ENCODE assay signal across 10 cellular contexts in genomic region chr7:4189151-4189570, GRCh38.
A peak's percentile ranks its signal among the peaks of the same experiment; 100 is the strongest.
DNase-seq lines count a peak whose midpoint lies in the region; ATAC-seq and TF ChIP-seq lines count a peak whose summit lies in the region.
"Had no signal": no experiment of that assay in that cellular context is flagged by ENCODE, and none has a peak within 500 bp of the region (broad histone marks: within the 10 kb centered on the region; RNA-seq: fewer than 3 reads in every experiment).

No MANE protein-coding gene starts in this region.

- H3K36me3 ChIP-seq in left ventricle myocardium inferior (no peaks in the 10 kb centered on the region), rectal smooth muscle tissue (ENCODE audit: control insufficient read depth, insufficient read depth, low read length) (no peaks in the 10 kb centered on the region)

- DNase-seq in HCEC 1CT (peak; percentile 1), amygdala (lab: John Stamatoyannopoulos, UW) (peak in 49 of 56 donors; percentile 4 to 81 (median 43)), left ventricle myocardium inferior (peak; percentile 82), AML-193 (lab: John Stamatoyannopoulos, UW) (no peak), cortex of kidney (lab: John Stamatoyannopoulos, UW) (no peak)
- no peak for DNase-seq in activated naive CD8-positive, alpha-beta T cell treated with anti-CD3 and anti-CD28 coated beads, Interleukin-2, amount 50 U/mL, for 24 hours
- DNase-seq: activated CD8-positive, alpha-beta memory T cell treated with anti-CD3 and anti-CD28 coated beads for 24 hours; EL had no signal

- H3K4me1 ChIP-seq in left ventricle myocardium inferior: peaks cover 3% of the 10 kb centered on the region
- H3K4me1 ChIP-seq in rectal smooth muscle tissue (ENCODE audit: control insufficient read depth, insufficient read depth, low read length): peaks cover 19% of the 10 kb centered on the region

- no peaks in the 10 kb centered on the region for H3K27me3 ChIP-seq in left ventricle myocardium inferior (ENCODE audit: low read depth)
- no peaks in the 10 kb centered on the region for H3K27me3 ChIP-seq in rectal smooth muscle tissue (ENCODE audit: control insufficient read depth, insufficient read depth, low read length)

- H3K4me1 Mint-ChIP-seq in activated naive CD8-positive, alpha-beta T cell treated with anti-CD3 and anti-CD28 coated beads, Interleukin-2, amount 50 U/mL, for 24 hours: no peaks in the 10 kb centered on the region

- H3K4me3 Mint-ChIP-seq in activated naive CD8-positive, alpha-beta T cell treated with anti-CD3 and anti-CD28 coated beads, Interleukin-2, amount 50 U/mL, for 24 hours: no peak overlapping the region

- H3K27ac ChIP-seq in left ventricle myocardium inferior (replicated peaks): peak overlapping the region; percentile 53
- peak overlapping the region; percentile 64 for H3K27ac ChIP-seq in rectal smooth muscle tissue (ENCODE audit: low read depth, low read length)

- H3K9me3 Mint-ChIP-seq in activated naive CD8-positive, alpha-beta T cell treated with anti-CD3 and anti-CD28 coated beads, Interleukin-2, amount 50 U/mL, for 24 hours: no peaks in the 10 kb centered on the region

- H3K27ac Mint-ChIP-seq in activated naive CD8-positive, alpha-beta T cell treated with anti-CD3 and anti-CD28 coated beads, Interleukin-2, amount 50 U/mL, for 24 hours: no peak overlapping the region

- no peak overlapping the region for H3K9ac ChIP-seq in rectal smooth muscle tissue (ENCODE audit: low read length)

- H3K9me3 ChIP-seq in left ventricle myocardium inferior (replicated peaks): no peaks in the 10 kb centered on the region

- intact Hi-C loops in left ventricle myocardium inferior (cut with micrococcal nuclease): no loop called here

- no peak for ATAC-seq in HG02642 (IDR thresholded peaks at IDR 0.05; ENCODE audit: poor library complexity, unreplicated experiment)
- no peak for ATAC-seq in activated naive CD8-positive, alpha-beta T cell treated with anti-CD3 and anti-CD28 coated beads, Interleukin-2, amount 50 U/mL, for 24 hours

- H3K36me3 Mint-ChIP-seq in activated naive CD8-positive, alpha-beta T cell treated with anti-CD3 and anti-CD28 coated beads, Interleukin-2, amount 50 U/mL, for 24 hours (ENCODE audit: low read depth): no peaks in the 10 kb centered on the region

- no peaks in the 10 kb centered on the region for H3K27me3 Mint-ChIP-seq in activated naive CD8-positive, alpha-beta T cell treated with anti-CD3 and anti-CD28 coated beads, Interleukin-2, amount 50 U/mL, for 24 hours

- H3K4me3 ChIP-seq in left ventricle myocardium inferior: peak overlapping the region; percentile 18
- peak overlapping the region; percentile 21 for H3K4me3 ChIP-seq in rectal smooth muscle tissue (ENCODE audit: low read length)

- no peak for TF ChIP-seq CTCF in left ventricle myocardium inferior (IDR thresholded peaks at IDR 0.05; ENCODE audit: borderline replicate concordance)

Comparison
In these comparisons a context has a peak if more than half of its experiments do, and no peak if none do; other contexts are left out.
1. DNase-seq: peak in HCEC 1CT (single experiment), amygdala (49 of 56) and left ventricle myocardium inferior (single experiment); none in AML-193 (0 of 2), cortex of kidney (single experiment) and activated naive CD8-positive, alpha-beta T cell treated with anti-CD3 and anti-CD28 coated beads, Interleukin-2, amount 50 U/mL, for 24 hours (single experiment).